In genomic region chr10:53537508-53537907, GRCh38 we compare ENCODE assay signal across 26 cellular contexts.
"Had no signal": no experiment of that assay in that cellular context is flagged by ENCODE, and none has a peak within 500 bp of the region (broad histone marks: within the 10 kb centered on the region; RNA-seq: fewer than 3 reads in every experiment).

No MANE protein-coding gene starts in this region.

- H3K9me3 ChIP-seq: esophagus muscularis mucosa, left ventricle myocardium inferior, pancreas, psoas muscle, right atrium auricular region, stomach, suprapubic skin, tibial nerve had no signal

- DNase-seq: activated CD4-positive, alpha-beta T cell treated with anti-CD3 and anti-CD28 coated beads for 36 hours; activated CD4-positive, alpha-beta T cell treated with anti-CD3 and anti-CD28 coated beads, Interleukin-2, amount 50 U/mL, for 4 hours; activated naive CD4-positive, alpha-beta T cell treated with Interleukin-2 at 50 U/mL for 16 hours; activated naive CD8-positive, alpha-beta T cell treated with anti-CD3 and anti-CD28 coated beads, Interleukin-2, amount 10 ng/mL, durations not matched to agents 7 days and 5 days; activated T-cell treated with anti-CD3 and anti-CD28 coated beads, Interleukin-2, amount 50 U/mL, for 48 hours; amniotic stem cell; cerebellar nuclear complex; cortex of kidney; glutamatergic neuron; hippocampal formation; kidney glomerular epithelial cell; left ventricle myocardium inferior; nephron progenitor cell; pancreas; psoas muscle; stimulated activated CD4-positive, alpha-beta T cell treated with anti-CD3 and anti-CD28 coated beads, Interleukin-2, amount 100 ng/mL, for 24 hours; stomach; T-helper 9 cell had no signal

- H3K4me3 ChIP-seq: esophagus muscularis mucosa, left ventricle myocardium inferior, pancreas, psoas muscle, right atrium auricular region, stomach, suprapubic skin, tibial nerve had no signal

- H3K4me1 ChIP-seq: esophagus muscularis mucosa, left ventricle myocardium inferior, pancreas, psoas muscle, right atrium auricular region, stomach, suprapubic skin, tibial nerve had no signal

- H3K36me3 ChIP-seq: esophagus muscularis mucosa, left ventricle myocardium inferior, pancreas, right atrium auricular region, stomach, suprapubic skin, tibial nerve had no signal

- FAIRE-seq: endometrium, frontal cortex, pancreas, urothelium cell line had no signal

- ATAC-seq: activated CD4-positive, alpha-beta T cell treated with anti-CD3 and anti-CD28 coated beads for 36 hours; pancreas; psoas muscle; stimulated activated memory B cell treated with anti-CD40 and anti-IgM and Interleukin-4, amounts not matched to agents 10 μg/mL and 1 μg/mL and 100 μg/mL, for 72 hours had no signal

- H3K27ac ChIP-seq: esophagus muscularis mucosa, left ventricle myocardium inferior, pancreas, psoas muscle, right atrium auricular region, stomach, suprapubic skin, tibial nerve had no signal

- H3K27me3 ChIP-seq: esophagus muscularis mucosa, pancreas, right atrium auricular region, stomach, suprapubic skin, tibial nerve had no signal
